8 cellular contexts compared by ENCODE assay signal in genomic region chr2:6576312-6576711, GRCh38.
"Had no signal": no experiment of that assay in that cellular context is flagged by ENCODE, and none has a peak within 500 bp of the region (broad histone marks: within the 10 kb centered on the region; RNA-seq: fewer than 3 reads in every experiment).

No MANE protein-coding gene starts in this region.

- H3K4me3 ChIP-seq: right atrium auricular region, upper lobe of left lung had no signal

- H3K27ac ChIP-seq: right atrium auricular region, upper lobe of left lung had no signal

- H3K36me3 ChIP-seq: right atrium auricular region, upper lobe of left lung had no signal

- H3K9me3 ChIP-seq: right atrium auricular region, upper lobe of left lung had no signal

- DNase-seq: activated CD4-positive, alpha-beta T cell treated with anti-CD3 and anti-CD28 coated beads, Interleukin-2, amount 10 ng/mL, durations not matched to agents 7 days and 5 days; activated naive CD8-positive, alpha-beta T cell treated with anti-CD3 and anti-CD28 coated beads for 36 hours; aorta; foreskin melanocyte; small intestine; upper lobe of left lung had no signal

- H3K4me1 ChIP-seq: right atrium auricular region, upper lobe of left lung had no signal

- ATAC-seq: esophagus mucosa had no signal

- H3K27me3 ChIP-seq: right atrium auricular region, upper lobe of left lung had no signal
